ENCODE assay signal across 1 cellular context in genomic region chr2:61536723-61537581, GRCh38.
TF ChIP-seq lines count a peak whose summit lies in the region.

No MANE protein-coding gene starts in this region.

TF ChIP-seq in HepG2, 621 proteins besides CTCF, POLR2A, EP300 and RAD21 (continued from another document and continues in another):
- peak; percentile 96 for TF ChIP-seq MTERF4 (CRISPR knock-in tag; IDR thresholded peaks at IDR 0.05)
- 0 out of 2 replicates have a peak, but pooled peaks have one; percentile 27 for TF ChIP-seq ZNF670 (CRISPR knock-in tag; IDR thresholded peaks at IDR 0.05; ENCODE audit: borderline replicate concordance)
- peak; percentile 49; the same call in 1 of the 2 replicates for TF ChIP-seq BORCS8-MEF2B (CRISPR knock-in tag; IDR thresholded peaks at IDR 0.05)
- peak; percentile 78 for TF ChIP-seq ZNF142 (CRISPR knock-in tag; IDR thresholded peaks at IDR 0.05)
- peak; percentile 22; the same call in 1 of the 2 replicates for TF ChIP-seq TCF7 (IDR thresholded peaks at IDR 0.05; ENCODE audit: low read depth)
- TF ChIP-seq ZNF512 (CRISPR knock-in tag; IDR thresholded peaks at IDR 0.05), result no peak
- no peak for TF ChIP-seq MED8 (CRISPR knock-in tag; IDR thresholded peaks at IDR 0.05; ENCODE audit: insufficient replicate concordance)
- no peak for TF ChIP-seq JUND (CRISPR knock-in tag; IDR thresholded peaks at IDR 0.05)
- no peak for TF ChIP-seq NFIB (CRISPR knock-in tag; IDR thresholded peaks at IDR 0.05; ENCODE audit: borderline replicate concordance)
- no peak for TF ChIP-seq ZNF292 (CRISPR knock-in tag; IDR thresholded peaks at IDR 0.05; ENCODE audit: borderline replicate concordance, low read depth)
- no peak for TF ChIP-seq HNRNPL (IDR thresholded peaks at IDR 0.05; ENCODE audit: low read depth, low read length)
- TF ChIP-seq TBX3 (IDR thresholded peaks at IDR 0.05; ENCODE audit: borderline replicate concordance), result no peak
- peak; percentile 33 for TF ChIP-seq PATZ1 (CRISPR knock-in tag; IDR thresholded peaks at IDR 0.05)
- TF ChIP-seq ZNF720 (CRISPR knock-in tag; IDR thresholded peaks at IDR 0.05), result no peak
- no peak for TF ChIP-seq ZNF672 (CRISPR knock-in tag; IDR thresholded peaks at IDR 0.05)
- TF ChIP-seq NKX3-1 (CRISPR knock-in tag; IDR thresholded peaks at IDR 0.05), result no peak
- TF ChIP-seq CENPBD1 (CRISPR knock-in tag; IDR thresholded peaks at IDR 0.05; ENCODE audit: borderline replicate concordance, low read depth), result no peak
- TF ChIP-seq ZKSCAN5 (CRISPR knock-in tag; IDR thresholded peaks at IDR 0.05), result no peak
- peak; percentile 60 for TF ChIP-seq PAXIP1 (CRISPR knock-in tag; conservative IDR thresholded peaks at IDR 0.05)
- TF ChIP-seq CERS6 (CRISPR knock-in tag; IDR thresholded peaks at IDR 0.05), result no peak
- no peak for TF ChIP-seq ZNF251 (CRISPR knock-in tag; IDR thresholded peaks at IDR 0.05)
- TF ChIP-seq ZNF790 (CRISPR knock-in tag; IDR thresholded peaks at IDR 0.05; ENCODE audit: borderline replicate concordance), result no peak
- no peak for TF ChIP-seq CC2D1A (CRISPR knock-in tag; IDR thresholded peaks at IDR 0.05)
- TF ChIP-seq SETDB1 (CRISPR knock-in tag; IDR thresholded peaks at IDR 0.05; ENCODE audit: borderline replicate concordance), result no peak
- no peak for TF ChIP-seq ZNF10 (CRISPR knock-in tag; IDR thresholded peaks at IDR 0.05; ENCODE audit: borderline replicate concordance, low read depth)
- TF ChIP-seq ASH2L (IDR thresholded peaks at IDR 0.05; ENCODE audit: insufficient read length, low read depth, low read length), result peak; percentile 83
- peak; percentile 91; the same call in 1 of the 2 replicates for TF ChIP-seq MYC (CRISPR knock-in tag; IDR thresholded peaks at IDR 0.05; ENCODE audit: borderline replicate concordance)
- peak; percentile 85 for TF ChIP-seq ZNF605 (CRISPR knock-in tag; IDR thresholded peaks at IDR 0.05)
- peak; percentile 45 for TF ChIP-seq TEAD3 (CRISPR knock-in tag; optimal IDR thresholded peaks at IDR 0.05; ENCODE audit: borderline replicate concordance)
- TF ChIP-seq ZMYM4 (CRISPR knock-in tag; IDR thresholded peaks at IDR 0.05), result peak; percentile 73
- TF ChIP-seq ELF4 (CRISPR knock-in tag; IDR thresholded peaks at IDR 0.05; ENCODE audit: borderline replicate concordance), result no peak
- TF ChIP-seq ZNF772 (CRISPR knock-in tag; IDR thresholded peaks at IDR 0.05), result 0 out of 2 replicates have a peak, but pooled peaks have one; percentile 30
- no peak for TF ChIP-seq RELA (CRISPR knock-in tag; IDR thresholded peaks at IDR 0.05)
- TF ChIP-seq ETV5 (CRISPR knock-in tag; IDR thresholded peaks at IDR 0.05; ENCODE audit: borderline replicate concordance), result peak; percentile 35; the same call in 1 of the 2 replicates
- no peak for TF ChIP-seq RBM39 (IDR thresholded peaks at IDR 0.05; ENCODE audit: low read depth, low read length, poor library complexity, severe bottlenecking)
- TF ChIP-seq ZNF431 (CRISPR knock-in tag; IDR thresholded peaks at IDR 0.05; ENCODE audit: borderline replicate concordance, low read depth), result no peak; the same call in 1 of the 2 replicates
- no peak; the same call in 1 of the 2 replicates for TF ChIP-seq MIER2 (CRISPR knock-in tag; IDR thresholded peaks at IDR 0.05)
- TF ChIP-seq ZNF513 (CRISPR knock-in tag; conservative IDR thresholded peaks at IDR 0.05), result no peak
- 0 out of 2 replicates have a peak, but pooled peaks have one; percentile 5 for TF ChIP-seq TFAP4 (IDR thresholded peaks at IDR 0.05; ENCODE audit: borderline replicate concordance, low read depth)
- TF ChIP-seq BCLAF1 (IDR thresholded peaks at IDR 0.05), result no peak
